8 cellular contexts compared by ENCODE assay signal in genomic region chr17:4142107-4142900, GRCh38. TPM values are rescaled to one million over a fixed set of nuclear protein-coding genes. Genes with fewer than 3 reads are reported as not detected.
DNase-seq lines count a peak whose midpoint lies in the region; TF ChIP-seq lines count a peak whose summit lies in the region.

No MANE protein-coding gene starts in this region.

- H3K27ac ChIP-seq in HUES6 (ENCODE audit: low read depth, low read length): peak overlapping the region; percentile 22; the same call in 1 of the 2 replicates
- peak overlapping the region; percentile 97 for H3K27ac ChIP-seq in neutrophil
- H3K27ac ChIP-seq in vagina: peak overlapping the region; percentile 99

- peak overlapping the region; percentile 93 for H3K4me3 ChIP-seq in HUES6 (ENCODE audit: low read depth, low read length)
- H3K4me3 ChIP-seq in fibroblast of mammary gland (ENCODE audit: control insufficient read depth, low read depth, low read length): peak overlapping the region; percentile 84
- H3K4me3 ChIP-seq in neutrophil (ENCODE audit: low read depth in 1 of 2, low read length in 1 of 2): peak overlapping the region; percentile 78 to 79
- peak overlapping the region; percentile 70 to 100 for H3K4me3 ChIP-seq in vagina

- 0 out of 2 replicates have a peak, but pooled peaks cover 5% of the 10 kb centered on the region for H3K36me3 ChIP-seq in HUES6 (ENCODE audit: control insufficient read depth, insufficient read depth, low read length)
- H3K36me3 ChIP-seq in neutrophil: peaks cover 13% of the 10 kb centered on the region
- peaks cover 0 to 4% of the 10 kb centered on the region in 2 donors for H3K36me3 ChIP-seq in vagina

- peak overlapping the region; percentile 91 for H3K9ac ChIP-seq in HUES6 (ENCODE audit: low read length)

- DNase-seq in CD1c-positive myeloid dendritic cell (ENCODE audit: extremely low spot score) (peak; percentile 45), GM20000 (ENCODE audit: low spot score) (peak; percentile 42), fibroblast of mammary gland (ENCODE audit: low read depth) (no peak), vagina (ENCODE audit: extremely low spot score in 2 of 2) (no peak), SHP77 treated with DMSO at 0.1 percent for 48 hours (lab: John Stamatoyannopoulos, UW) (no peak)
- peak; percentile 70 for DNase-seq in activated CD8-positive, alpha-beta memory T cell treated with anti-CD3 and anti-CD28 coated beads, Interleukin-2, amount 50 U/mL, for 48 hours

- H3K9me3 ChIP-seq in HUES6 (ENCODE audit: control insufficient read depth, insufficient read depth, low read depth, low read length) (no peaks in the 10 kb centered on the region), neutrophil (no peaks in the 10 kb centered on the region), vagina (no peaks in the 10 kb centered on the region)

- no peak for TF ChIP-seq CTCF in GM20000 (IDR thresholded peaks at IDR 0.05; ENCODE audit: extremely low read depth, missing control alignments)
- no peak for TF ChIP-seq CTCF in fibroblast of mammary gland (conservative IDR thresholded peaks at IDR 0.05; ENCODE audit: control insufficient read depth, insufficient read depth, low read depth, low read length)
- TF ChIP-seq CTCF in neutrophil (IDR thresholded peaks at IDR 0.05): no peak
- TF ChIP-seq CTCF in vagina (IDR thresholded peaks at IDR 0.05): no peak

- intact Hi-C loops in vagina (cut with DNase I): no loop called here

- no peaks in the 10 kb centered on the region for H3K27me3 ChIP-seq in HUES6 (ENCODE audit: control insufficient read depth, insufficient read depth, low read length)
- H3K27me3 ChIP-seq in neutrophil: no peaks in the 10 kb centered on the region
- H3K27me3 ChIP-seq in vagina: no peaks in the 10 kb centered on the region

- H3K4me1 ChIP-seq in HUES6 (ENCODE audit: control insufficient read depth, insufficient read depth, low read length) (peaks cover 12% of the 10 kb centered on the region; the same call in 1 of the 2 replicates), neutrophil (ENCODE audit: control insufficient read depth in 1 of 2, insufficient read depth in 1 of 2, low read depth in 1 of 2, low read length in 1 of 2) (peaks cover 20 to 36% of the 10 kb centered on the region in 2 experiments), vagina (peaks cover 62% of the 10 kb centered on the region)

- no peak for TF ChIP-seq POLR2A in vagina (IDR thresholded peaks at IDR 0.05)

RNA-seq across cellular contexts. Expression of gene ZZEF1, which starts 0.5 kb away (rescaled TPM):
- 56.7 TPM for total RNA-seq in vagina

RNA-seq across cellular contexts. Expression of gene CYB5D2, which starts 0.7 kb away (rescaled TPM):
- total RNA-seq in vagina: 15.7 TPM

Comparison
In these comparisons a context has a peak if more than half of its experiments do, and no peak if none do; other contexts are left out.
1. DNase-seq: peak in CD1c-positive myeloid dendritic cell (single experiment), GM20000 (single experiment) and activated CD8-positive, alpha-beta memory T cell treated with anti-CD3 and anti-CD28 coated beads, Interleukin-2, amount 50 U/mL, for 48 hours (single experiment); none in fibroblast of mammary gland (single experiment), vagina (0 of 2) and SHP77 treated with DMSO at 0.1 percent for 48 hours (single experiment).
2. H3K27ac ChIP-seq: peak in every context shown above with its lines; median percentile 99 in vagina; 97 in neutrophil; 22 in HUES6.
3. Peak in every context shown above with its lines, with median percentiles within 50 percentile points of each other: H3K4me3 ChIP-seq.